Comparison of ENCODE assay signal across 1 cellular context in the genomic region with DNA sequence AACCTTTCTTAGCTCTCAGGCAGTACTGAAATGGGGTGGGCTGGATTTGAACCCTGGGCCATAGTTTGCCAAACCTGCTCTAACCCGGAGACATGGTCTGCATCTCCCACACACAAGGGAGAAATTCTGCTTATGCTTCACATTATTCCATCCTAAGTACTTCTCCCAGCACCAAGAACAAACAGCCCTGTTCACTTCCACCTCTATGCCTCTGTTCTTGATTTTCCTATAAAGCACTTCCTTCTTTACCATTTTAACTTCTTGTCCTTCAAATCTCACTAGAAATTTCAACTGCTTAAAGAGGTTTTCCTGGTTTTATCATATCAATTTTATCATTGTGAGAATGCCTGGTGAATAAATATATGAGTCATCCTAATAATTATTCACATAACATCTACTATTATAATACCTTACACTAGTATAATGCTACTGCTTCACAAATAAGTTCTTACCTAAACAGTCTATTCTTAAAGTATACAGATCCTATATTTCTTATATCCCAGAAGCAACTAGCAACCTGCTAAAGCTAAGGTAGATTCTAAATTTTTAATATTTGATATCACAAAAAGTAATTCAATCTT.
TF ChIP-seq lines count a peak whose summit lies in the region.

No MANE protein-coding gene starts in this region.

TF ChIP-seq in endothelial cell of umbilical vein, 7 proteins besides CTCF, POLR2A, EP300 and RAD21:
- TF ChIP-seq FOS (IDR thresholded peaks at IDR 0.05; ENCODE audit: borderline replicate concordance, insufficient read depth, low read length) (peak; percentile 54), GATA2 (IDR thresholded peaks at IDR 0.05; ENCODE audit: insufficient read depth, insufficient read length, low read depth, low read length) (no peak), JUN (IDR thresholded peaks at IDR 0.05; ENCODE audit: borderline replicate concordance, insufficient read depth, insufficient read length, low read depth) (peak; percentile 16), MAX (IDR thresholded peaks at IDR 0.05; ENCODE audit: insufficient read depth, insufficient read length) (no peak), MYC (IDR thresholded peaks at IDR 0.05; ENCODE audit: low read depth, low read length) (no peak)
